Comparison of ENCODE assay signal across 8 cellular contexts in genomic region chr5:51990661-51991180, GRCh38.
"Had no signal": no experiment of that assay in that cellular context is flagged by ENCODE, and none has a peak within 500 bp of the region (broad histone marks: within the 10 kb centered on the region; RNA-seq: fewer than 3 reads in every experiment).

No MANE protein-coding gene starts in this region.

- H3K9me3 ChIP-seq: HAP-1 had no signal

- H3K36me3 Mint-ChIP-seq: IgD-negative memory B cell had no signal

- H3K27ac Mint-ChIP-seq: HFFc6, IgD-negative memory B cell had no signal

- H3K4me3 Mint-ChIP-seq: HFFc6, IgD-negative memory B cell had no signal

- DNase-seq: GM23248, GOT3, H7, HFFc6 had no signal

- H3K9ac ChIP-seq: GM23248 had no signal

- H3K36me3 ChIP-seq: HAP-1 had no signal

- H3K27ac ChIP-seq: GM23248, HL-60 had no signal

- H3K4me3 ChIP-seq: GM23248, HAP-1 had no signal

- H2AFZ ChIP-seq: GM23248 had no signal

- H3K27me3 Mint-ChIP-seq: IgD-negative memory B cell had no signal

- FAIRE-seq: HepG2 had no signal
